ENCODE assay signal across 28 cellular contexts in genomic region chr4:14592950-14593349, GRCh38.
"Had no signal": no experiment of that assay in that cellular context is flagged by ENCODE, and none has a peak within 500 bp of the region (broad histone marks: within the 10 kb centered on the region; RNA-seq: fewer than 3 reads in every experiment).

No MANE protein-coding gene starts in this region.

- DNase-seq: activated CD4-positive, alpha-beta memory T cell treated with anti-CD3 and anti-CD28 coated beads, Interleukin-2, amount 10 ng/mL, durations not matched to agents 7 days and 5 days; activated CD4-positive, alpha-beta T cell treated with anti-CD3 and anti-CD28 coated beads for 1 hour; activated CD4-positive, alpha-beta T cell treated with anti-CD3 and anti-CD28 coated beads for 4 hours; activated CD4-positive, alpha-beta T cell treated with anti-CD3 and anti-CD28 coated beads, Interleukin-2, amount 10 ng/mL, durations not matched to agents 7 days and 5 days; activated CD4-positive, alpha-beta T cell treated with anti-CD3 and anti-CD28 coated beads, Interleukin-2, amount 50 U/mL, for 4 hours; activated CD8-positive, alpha-beta memory T cell treated with anti-CD3 and anti-CD28 coated beads, Interleukin-2, amount 50 U/mL, for 48 hours; activated effector memory CD4-positive, alpha-beta T cell treated with Interleukin-2 at 50 U/mL for 16 hours; activated gamma-delta T cell treated with Interleukin-2 at 50 U/mL for 16 hours; activated naive CD4-positive, alpha-beta T cell treated with anti-CD3 and anti-CD28 coated beads, Interleukin-2, amount 50 U/mL, for 16 hours; activated naive CD4-positive, alpha-beta T cell treated with Interleukin-2 at 50 U/mL for 16 hours; activated T-cell treated with anti-CD3 and anti-CD28 coated beads for 4 hours; activated T-cell treated with anti-CD3 and anti-CD28 coated beads, Interleukin-2, amount 50 U/mL, for 4 hours; amniotic stem cell; anterior cingulate cortex; brain microvascular endothelial cell; caudate nucleus; cortex of kidney; dermis blood vessel endothelial cell; effector CD4-positive, alpha-beta T cell; effector memory CD8-positive, alpha-beta T cell; foreskin fibroblast; gastrocnemius medialis; glutamatergic neuron; heart left ventricle; T-helper 2 cell had no signal

- H3K27me3 Mint-ChIP-seq: activated CD4-positive, alpha-beta memory T cell treated with anti-CD3 and anti-CD28 coated beads, Interleukin-2, amount 10 ng/mL, durations not matched to agents 7 days and 5 days; activated CD4-positive, alpha-beta T cell treated with anti-CD3 and anti-CD28 coated beads, Interleukin-2, amount 10 ng/mL, durations not matched to agents 7 days and 5 days; activated T-helper 17 cell treated with anti-CD3 and anti-CD28 coated beads, Interleukin-2, amount 50 U/mL, for 72 hours; effector memory CD8-positive, alpha-beta T cell had no signal

- H3K4me3 Mint-ChIP-seq: activated CD4-positive, alpha-beta memory T cell treated with anti-CD3 and anti-CD28 coated beads, Interleukin-2, amount 10 ng/mL, durations not matched to agents 7 days and 5 days; activated CD4-positive, alpha-beta T cell treated with anti-CD3 and anti-CD28 coated beads, Interleukin-2, amount 10 ng/mL, durations not matched to agents 7 days and 5 days; activated naive CD8-positive, alpha-beta T cell; activated T-cell treated with anti-CD3 and anti-CD28 coated beads, Interleukin-2, amount 50 U/mL, for 4 hours; activated T-helper 17 cell treated with anti-CD3 and anti-CD28 coated beads, Interleukin-2, amount 50 U/mL, for 72 hours; effector memory CD8-positive, alpha-beta T cell; WTC11 had no signal

- H3K36me3 Mint-ChIP-seq: activated naive CD8-positive, alpha-beta T cell; WTC11 had no signal

- H3K9me3 Mint-ChIP-seq: activated CD4-positive, alpha-beta memory T cell treated with anti-CD3 and anti-CD28 coated beads, Interleukin-2, amount 10 ng/mL, durations not matched to agents 7 days and 5 days; activated CD4-positive, alpha-beta T cell treated with anti-CD3 and anti-CD28 coated beads, Interleukin-2, amount 10 ng/mL, durations not matched to agents 7 days and 5 days; activated T-cell treated with anti-CD3 and anti-CD28 coated beads, Interleukin-2, amount 50 U/mL, for 4 hours; activated T-helper 17 cell treated with anti-CD3 and anti-CD28 coated beads, Interleukin-2, amount 50 U/mL, for 72 hours; WTC11 had no signal

- H3K4me1 Mint-ChIP-seq: activated CD4-positive, alpha-beta memory T cell treated with anti-CD3 and anti-CD28 coated beads, Interleukin-2, amount 10 ng/mL, durations not matched to agents 7 days and 5 days; activated CD4-positive, alpha-beta T cell treated with anti-CD3 and anti-CD28 coated beads, Interleukin-2, amount 10 ng/mL, durations not matched to agents 7 days and 5 days; activated T-helper 17 cell treated with anti-CD3 and anti-CD28 coated beads, Interleukin-2, amount 50 U/mL, for 72 hours had no signal

- ATAC-seq: activated T-cell treated with anti-CD3 and anti-CD28 coated beads, Interleukin-2, amount 50 U/mL, for 4 hours; activated T-helper 17 cell treated with anti-CD3 and anti-CD28 coated beads, Interleukin-2, amount 50 U/mL, for 72 hours; effector memory CD8-positive, alpha-beta T cell; gastrocnemius medialis; heart left ventricle; WTC11 had no signal

- H3K27ac Mint-ChIP-seq: activated CD4-positive, alpha-beta memory T cell treated with anti-CD3 and anti-CD28 coated beads, Interleukin-2, amount 10 ng/mL, durations not matched to agents 7 days and 5 days; activated CD4-positive, alpha-beta T cell treated with anti-CD3 and anti-CD28 coated beads, Interleukin-2, amount 10 ng/mL, durations not matched to agents 7 days and 5 days; activated naive CD8-positive, alpha-beta T cell; activated T-helper 17 cell treated with anti-CD3 and anti-CD28 coated beads, Interleukin-2, amount 50 U/mL, for 72 hours; effector memory CD8-positive, alpha-beta T cell; WTC11 had no signal
